ENCODE assay signal across 1 cellular context in the genomic region with DNA sequence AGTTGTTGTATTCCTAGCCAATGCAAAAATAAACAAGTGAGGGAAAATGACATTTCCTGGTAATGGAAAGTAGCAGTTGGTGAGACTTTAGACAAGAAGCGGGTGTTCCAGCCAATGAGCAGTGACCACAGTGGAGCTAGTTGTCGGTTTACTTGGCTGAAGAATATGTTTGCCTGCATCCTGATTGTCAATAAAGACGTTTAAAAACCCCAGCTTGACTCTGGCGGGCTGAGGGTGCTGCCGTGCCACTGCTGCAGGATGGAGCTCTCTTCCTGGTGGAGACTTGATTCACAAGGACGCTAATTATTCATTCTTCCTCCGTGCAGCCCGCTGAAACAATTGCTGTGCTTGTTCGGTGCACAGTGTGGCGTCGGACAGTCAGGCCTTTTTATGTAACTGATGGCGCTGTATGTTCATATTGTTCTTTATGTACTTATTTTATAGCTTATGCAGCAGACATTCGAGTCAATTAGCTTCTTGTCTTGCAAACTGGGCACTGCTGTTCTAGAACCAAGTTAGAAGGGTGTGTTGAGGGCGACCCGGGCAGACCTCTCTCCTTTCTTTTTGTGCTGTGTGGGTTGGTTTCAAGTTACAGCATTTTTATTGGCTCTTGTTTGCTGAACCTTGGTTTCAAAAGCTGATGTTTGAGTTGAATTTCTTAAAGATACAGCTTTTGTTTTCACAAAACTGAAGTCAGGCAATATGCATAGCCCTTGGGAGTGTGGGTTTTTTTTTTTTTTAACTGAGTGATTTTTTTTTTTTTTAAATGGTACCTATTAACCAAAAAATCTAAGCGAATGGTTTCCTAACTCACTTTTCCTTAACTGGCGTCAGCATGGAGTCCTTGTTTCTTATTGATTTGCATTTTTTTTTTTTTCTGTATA.
TF ChIP-seq lines count a peak whose summit lies in the region.

No MANE protein-coding gene starts in this region.

TF ChIP-seq in HepG2, 621 proteins besides CTCF, POLR2A, EP300 and RAD21 (continued from another document and continues in another):
- TF ChIP-seq, protein P1, sequence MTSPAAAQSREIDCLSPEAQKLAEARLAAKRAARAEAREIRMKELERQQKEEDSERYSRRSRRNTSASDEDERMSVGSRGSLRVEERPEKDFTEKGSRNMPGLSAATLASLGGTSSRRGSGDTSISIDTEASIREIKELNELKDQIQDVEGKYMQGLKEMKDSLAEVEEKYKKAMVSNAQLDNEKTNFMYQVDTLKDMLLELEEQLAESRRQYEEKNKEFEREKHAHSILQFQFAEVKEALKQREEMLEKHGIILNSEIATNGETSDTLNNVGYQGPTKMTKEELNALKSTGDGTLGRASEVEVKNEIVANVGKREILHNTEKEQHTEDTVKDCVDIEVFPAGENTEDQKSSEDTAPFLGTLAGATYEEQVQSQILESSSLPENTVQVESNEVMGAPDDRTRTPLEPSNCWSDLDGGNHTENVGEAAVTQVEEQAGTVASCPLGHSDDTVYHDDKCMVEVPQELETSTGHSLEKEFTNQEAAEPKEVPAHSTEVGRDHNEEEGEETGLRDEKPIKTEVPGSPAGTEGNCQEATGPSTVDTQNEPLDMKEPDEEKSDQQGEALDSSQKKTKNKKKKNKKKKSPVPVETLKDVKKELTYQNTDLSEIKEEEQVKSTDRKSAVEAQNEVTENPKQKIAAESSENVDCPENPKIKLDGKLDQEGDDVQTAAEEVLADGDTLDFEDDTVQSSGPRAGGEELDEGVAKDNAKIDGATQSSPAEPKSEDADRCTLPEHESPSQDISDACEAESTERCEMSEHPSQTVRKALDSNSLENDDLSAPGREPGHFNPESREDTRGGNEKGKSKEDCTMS (CRISPR knock-in tag; conservative IDR thresholded peaks at IDR 0.05): no peak
- TF ChIP-seq TARDBP (CRISPR knock-in tag; IDR thresholded peaks at IDR 0.05) (peak; percentile 25; the same call in 1 of the 2 replicates), ZNF256 (CRISPR knock-in tag; conservative IDR thresholded peaks at IDR 0.05) (no peak), ZNF331 (CRISPR knock-in tag; IDR thresholded peaks at IDR 0.05) (no peak; the same call in 1 of the 2 replicates), ZFP62 (CRISPR knock-in tag; IDR thresholded peaks at IDR 0.05) (no peak), ADNP (CRISPR knock-in tag; IDR thresholded peaks at IDR 0.05) (no peak), YEATS4 (CRISPR knock-in tag; IDR thresholded peaks at IDR 0.05; ENCODE audit: borderline replicate concordance) (peak; percentile 35; the same call in 1 of the 2 replicates), SP4 (CRISPR knock-in tag; IDR thresholded peaks at IDR 0.05) (0 out of 2 replicates have a peak, but pooled peaks have one; percentile 23), BCL6 (CRISPR knock-in tag; IDR thresholded peaks at IDR 0.05) (no peak), ZNF720 (CRISPR knock-in tag; IDR thresholded peaks at IDR 0.05) (no peak), ZKSCAN1 (IDR thresholded peaks at IDR 0.05; ENCODE audit: low read length) (peak; percentile 69; the same call in 1 of the 2 replicates), ZNF790 (CRISPR knock-in tag; IDR thresholded peaks at IDR 0.05; ENCODE audit: borderline replicate concordance) (no peak), ZNF605 (CRISPR knock-in tag; IDR thresholded peaks at IDR 0.05) (no peak), PLRG1 (conservative IDR thresholded peaks at IDR 0.05) (no peak), TBX2 (CRISPR knock-in tag; IDR thresholded peaks at IDR 0.05; ENCODE audit: borderline replicate concordance) (peak; percentile 44; the same call in 1 of the 2 replicates), ZNF780A (CRISPR knock-in tag; IDR thresholded peaks at IDR 0.05) (no peak), SRSF4 (IDR thresholded peaks at IDR 0.05; ENCODE audit: low read depth, low read length, poor library complexity, severe bottlenecking) (no peak), ZNF83 (CRISPR knock-in tag; IDR thresholded peaks at IDR 0.05; ENCODE audit: borderline replicate concordance) (no peak), RBFOX2 (IDR thresholded peaks at IDR 0.05; ENCODE audit: low read depth, low read length) (peak; percentile 46; the same call in 1 of the 2 replicates), CENPT (CRISPR knock-in tag; IDR thresholded peaks at IDR 0.05; ENCODE audit: low read depth) (no peak), RFXAP (CRISPR knock-in tag; IDR thresholded peaks at IDR 0.05; ENCODE audit: borderline replicate concordance) (peak; percentile 30; the same call in 1 of the 2 replicates), SIX4 (CRISPR knock-in tag; IDR thresholded peaks at IDR 0.05) (peak; percentile 98), HNRNPK (IDR thresholded peaks at IDR 0.05; ENCODE audit: low read depth, low read length, poor library complexity, severe bottlenecking) (no peak), ZNF563 (CRISPR knock-in tag; IDR thresholded peaks at IDR 0.05) (no peak), KAT8 (CRISPR knock-in tag; IDR thresholded peaks at IDR 0.05) (0 out of 2 replicates have a peak, but pooled peaks have one; percentile 33), ZNF468 (CRISPR knock-in tag; IDR thresholded peaks at IDR 0.05) (no peak), PHB2 (IDR thresholded peaks at IDR 0.05; ENCODE audit: partially characterized antibody) (no peak), HES4 (CRISPR knock-in tag; IDR thresholded peaks at IDR 0.05; ENCODE audit: borderline replicate concordance) (no peak), MAFF (IDR thresholded peaks at IDR 0.05; ENCODE audit: low read depth, low read length) (0 out of 2 replicates have a peak, but pooled peaks have one; percentile 3), GZF1 (CRISPR knock-in tag; IDR thresholded peaks at IDR 0.05) (no peak), RXRA (CRISPR knock-in tag; IDR thresholded peaks at IDR 0.05) (peak; percentile 31; the same call in 1 of the 2 replicates), FOXO1 (CRISPR knock-in tag; IDR thresholded peaks at IDR 0.05) (no peak), ZSCAN21 (CRISPR knock-in tag; IDR thresholded peaks at IDR 0.05; ENCODE audit: borderline replicate concordance) (no peak), ZSCAN29 (CRISPR knock-in tag; conservative IDR thresholded peaks at IDR 0.05) (0 out of 2 replicates have a peak, but pooled peaks have one; percentile 25), NR2F6 (IDR thresholded peaks at IDR 0.05) (peak; percentile 51), NR2F6 (CRISPR knock-in tag; IDR thresholded peaks at IDR 0.05) (peak; percentile 15; the same call in 1 of the 2 replicates), ZNF567 (CRISPR knock-in tag; IDR thresholded peaks at IDR 0.05; ENCODE audit: borderline replicate concordance) (no peak), ZNF547 (CRISPR knock-in tag; IDR thresholded peaks at IDR 0.05) (no peak), ZNF768 (CRISPR knock-in tag; IDR thresholded peaks at IDR 0.05) (no peak), CAMTA2 (CRISPR knock-in tag; IDR thresholded peaks at IDR 0.05; ENCODE audit: borderline replicate concordance) (no peak), ZNF660 (CRISPR knock-in tag; IDR thresholded peaks at IDR 0.05; ENCODE audit: borderline replicate concordance, low read depth) (no peak)
- TF ChIP-seq, protein P2, sequence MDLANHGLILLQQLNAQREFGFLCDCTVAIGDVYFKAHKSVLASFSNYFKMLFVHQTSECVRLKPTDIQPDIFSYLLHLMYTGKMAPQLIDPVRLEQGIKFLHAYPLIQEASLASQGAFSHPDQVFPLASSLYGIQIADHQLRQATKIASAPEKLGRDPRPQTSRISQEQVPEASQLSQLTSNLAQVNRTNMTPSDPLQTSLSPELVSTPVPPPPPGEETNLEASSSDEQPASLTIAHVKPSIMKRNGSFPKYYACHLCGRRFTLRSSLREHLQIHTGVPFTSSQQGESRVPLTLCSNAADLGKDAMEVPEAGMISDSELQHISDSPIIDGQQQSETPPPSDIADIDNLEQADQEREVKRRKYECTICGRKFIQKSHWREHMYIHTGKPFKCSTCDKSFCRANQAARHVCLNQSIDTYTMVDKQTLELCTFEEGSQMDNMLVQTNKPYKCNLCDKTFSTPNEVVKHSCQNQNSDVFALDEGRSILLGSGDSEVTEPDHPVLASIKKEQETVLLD (CRISPR knock-in tag; IDR thresholded peaks at IDR 0.05; ENCODE audit: low read depth): no peak
- TF ChIP-seq, protein P3, sequence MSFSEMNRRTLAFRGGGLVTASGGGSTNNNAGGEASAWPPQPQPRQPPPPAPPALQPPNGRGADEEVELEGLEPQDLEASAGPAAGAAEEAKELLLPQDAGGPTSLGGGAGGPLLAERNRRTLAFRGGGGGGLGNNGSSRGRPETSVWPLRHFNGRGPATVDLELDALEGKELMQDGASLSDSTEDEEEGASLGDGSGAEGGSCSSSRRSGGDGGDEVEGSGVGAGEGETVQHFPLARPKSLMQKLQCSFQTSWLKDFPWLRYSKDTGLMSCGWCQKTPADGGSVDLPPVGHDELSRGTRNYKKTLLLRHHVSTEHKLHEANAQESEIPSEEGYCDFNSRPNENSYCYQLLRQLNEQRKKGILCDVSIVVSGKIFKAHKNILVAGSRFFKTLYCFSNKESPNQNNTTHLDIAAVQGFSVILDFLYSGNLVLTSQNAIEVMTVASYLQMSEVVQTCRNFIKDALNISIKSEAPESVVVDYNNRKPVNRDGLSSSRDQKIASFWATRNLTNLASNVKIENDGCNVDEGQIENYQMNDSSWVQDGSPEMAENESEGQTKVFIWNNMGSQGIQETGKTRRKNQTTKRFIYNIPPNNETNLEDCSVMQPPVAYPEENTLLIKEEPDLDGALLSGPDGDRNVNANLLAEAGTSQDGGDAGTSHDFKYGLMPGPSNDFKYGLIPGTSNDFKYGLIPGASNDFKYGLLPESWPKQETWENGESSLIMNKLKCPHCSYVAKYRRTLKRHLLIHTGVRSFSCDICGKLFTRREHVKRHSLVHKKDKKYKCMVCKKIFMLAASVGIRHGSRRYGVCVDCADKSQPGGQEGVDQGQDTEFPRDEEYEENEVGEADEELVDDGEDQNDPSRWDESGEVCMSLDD (CRISPR knock-in tag; IDR thresholded peaks at IDR 0.05; ENCODE audit: borderline replicate concordance): no peak
- TF ChIP-seq, protein P4, sequence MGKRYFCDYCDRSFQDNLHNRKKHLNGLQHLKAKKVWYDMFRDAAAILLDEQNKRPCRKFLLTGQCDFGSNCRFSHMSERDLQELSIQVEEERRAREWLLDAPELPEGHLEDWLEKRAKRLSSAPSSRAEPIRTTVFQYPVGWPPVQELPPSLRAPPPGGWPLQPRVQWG (CRISPR knock-in tag; IDR thresholded peaks at IDR 0.05; ENCODE audit: borderline replicate concordance, low read depth): no peak
- TF ChIP-seq, protein P5, sequence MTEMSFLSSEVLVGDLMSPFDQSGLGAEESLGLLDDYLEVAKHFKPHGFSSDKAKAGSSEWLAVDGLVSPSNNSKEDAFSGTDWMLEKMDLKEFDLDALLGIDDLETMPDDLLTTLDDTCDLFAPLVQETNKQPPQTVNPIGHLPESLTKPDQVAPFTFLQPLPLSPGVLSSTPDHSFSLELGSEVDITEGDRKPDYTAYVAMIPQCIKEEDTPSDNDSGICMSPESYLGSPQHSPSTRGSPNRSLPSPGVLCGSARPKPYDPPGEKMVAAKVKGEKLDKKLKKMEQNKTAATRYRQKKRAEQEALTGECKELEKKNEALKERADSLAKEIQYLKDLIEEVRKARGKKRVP (CRISPR knock-in tag; IDR thresholded peaks at IDR 0.05): no peak
- TF ChIP-seq, protein P6, sequence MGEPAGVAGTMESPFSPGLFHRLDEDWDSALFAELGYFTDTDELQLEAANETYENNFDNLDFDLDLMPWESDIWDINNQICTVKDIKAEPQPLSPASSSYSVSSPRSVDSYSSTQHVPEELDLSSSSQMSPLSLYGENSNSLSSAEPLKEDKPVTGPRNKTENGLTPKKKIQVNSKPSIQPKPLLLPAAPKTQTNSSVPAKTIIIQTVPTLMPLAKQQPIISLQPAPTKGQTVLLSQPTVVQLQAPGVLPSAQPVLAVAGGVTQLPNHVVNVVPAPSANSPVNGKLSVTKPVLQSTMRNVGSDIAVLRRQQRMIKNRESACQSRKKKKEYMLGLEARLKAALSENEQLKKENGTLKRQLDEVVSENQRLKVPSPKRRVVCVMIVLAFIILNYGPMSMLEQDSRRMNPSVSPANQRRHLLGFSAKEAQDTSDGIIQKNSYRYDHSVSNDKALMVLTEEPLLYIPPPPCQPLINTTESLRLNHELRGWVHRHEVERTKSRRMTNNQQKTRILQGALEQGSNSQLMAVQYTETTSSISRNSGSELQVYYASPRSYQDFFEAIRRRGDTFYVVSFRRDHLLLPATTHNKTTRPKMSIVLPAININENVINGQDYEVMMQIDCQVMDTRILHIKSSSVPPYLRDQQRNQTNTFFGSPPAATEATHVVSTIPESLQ (CRISPR knock-in tag; conservative IDR thresholded peaks at IDR 0.05): no peak
- TF ChIP-seq, protein P7, sequence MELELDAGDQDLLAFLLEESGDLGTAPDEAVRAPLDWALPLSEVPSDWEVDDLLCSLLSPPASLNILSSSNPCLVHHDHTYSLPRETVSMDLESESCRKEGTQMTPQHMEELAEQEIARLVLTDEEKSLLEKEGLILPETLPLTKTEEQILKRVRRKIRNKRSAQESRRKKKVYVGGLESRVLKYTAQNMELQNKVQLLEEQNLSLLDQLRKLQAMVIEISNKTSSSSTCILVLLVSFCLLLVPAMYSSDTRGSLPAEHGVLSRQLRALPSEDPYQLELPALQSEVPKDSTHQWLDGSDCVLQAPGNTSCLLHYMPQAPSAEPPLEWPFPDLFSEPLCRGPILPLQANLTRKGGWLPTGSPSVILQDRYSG (CRISPR knock-in tag; IDR thresholded peaks at IDR 0.05): 0 out of 2 replicates have a peak, but pooled peaks have one; percentile 49
- TF ChIP-seq, protein P8, sequence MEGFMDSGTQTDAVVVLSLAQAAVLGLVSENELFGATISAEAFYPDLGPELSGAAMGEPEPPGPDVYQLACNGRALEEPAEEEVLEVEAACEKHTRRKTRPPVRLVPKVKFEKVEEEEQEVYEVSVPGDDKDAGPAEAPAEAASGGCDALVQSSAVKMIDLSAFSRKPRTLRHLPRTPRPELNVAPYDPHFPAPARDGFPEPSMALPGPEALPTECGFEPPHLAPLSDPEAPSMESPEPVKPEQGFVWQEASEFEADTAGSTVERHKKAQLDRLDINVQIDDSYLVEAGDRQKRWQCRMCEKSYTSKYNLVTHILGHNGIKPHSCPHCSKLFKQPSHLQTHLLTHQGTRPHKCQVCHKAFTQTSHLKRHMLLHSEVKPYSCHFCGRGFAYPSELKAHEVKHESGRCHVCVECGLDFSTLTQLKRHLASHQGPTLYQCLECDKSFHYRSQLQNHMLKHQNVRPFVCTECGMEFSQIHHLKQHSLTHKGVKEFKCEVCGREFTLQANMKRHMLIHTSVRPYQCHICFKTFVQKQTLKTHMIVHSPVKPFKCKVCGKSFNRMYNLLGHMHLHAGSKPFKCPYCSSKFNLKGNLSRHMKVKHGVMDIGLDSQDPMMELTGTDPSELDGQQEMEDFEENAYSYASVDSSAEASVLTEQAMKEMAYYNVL (CRISPR knock-in tag; IDR thresholded peaks at IDR 0.05; ENCODE audit: borderline replicate concordance): no peak; the same call in 1 of the 2 replicates
- TF ChIP-seq, protein P9, sequence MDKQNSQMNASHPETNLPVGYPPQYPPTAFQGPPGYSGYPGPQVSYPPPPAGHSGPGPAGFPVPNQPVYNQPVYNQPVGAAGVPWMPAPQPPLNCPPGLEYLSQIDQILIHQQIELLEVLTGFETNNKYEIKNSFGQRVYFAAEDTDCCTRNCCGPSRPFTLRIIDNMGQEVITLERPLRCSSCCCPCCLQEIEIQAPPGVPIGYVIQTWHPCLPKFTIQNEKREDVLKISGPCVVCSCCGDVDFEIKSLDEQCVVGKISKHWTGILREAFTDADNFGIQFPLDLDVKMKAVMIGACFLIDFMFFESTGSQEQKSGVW (CRISPR knock-in tag; IDR thresholded peaks at IDR 0.05; ENCODE audit: borderline replicate concordance): no peak
- TF ChIP-seq, protein P10, sequence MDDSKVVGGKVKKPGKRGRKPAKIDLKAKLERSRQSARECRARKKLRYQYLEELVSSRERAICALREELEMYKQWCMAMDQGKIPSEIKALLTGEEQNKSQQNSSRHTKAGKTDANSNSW (CRISPR knock-in tag; IDR thresholded peaks at IDR 0.05; ENCODE audit: borderline replicate concordance): no peak
